ENCODE assay signal across 19 cellular contexts in the genomic region with DNA sequence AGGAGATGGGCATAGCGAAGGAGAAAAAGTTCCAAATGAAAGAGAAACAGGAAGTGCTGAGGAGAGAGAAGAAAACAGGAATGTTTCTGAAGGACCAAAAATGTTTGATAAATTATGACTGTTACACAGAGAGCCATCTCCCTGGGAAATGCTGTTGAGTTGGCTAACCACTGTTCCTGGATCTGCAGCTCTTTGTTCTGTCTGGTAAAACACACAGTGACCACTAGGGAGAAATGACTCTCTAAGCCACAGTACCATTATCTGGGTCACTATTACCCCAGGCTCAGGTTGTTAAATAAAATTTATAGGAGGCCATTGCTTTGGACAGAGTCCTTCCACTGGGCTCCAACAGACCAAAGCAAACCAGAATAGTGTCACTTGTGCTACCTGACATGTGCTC.
DNase-seq lines count a peak whose midpoint lies in the region; ATAC-seq and TF ChIP-seq lines count a peak whose summit lies in the region.
"Had no signal": no experiment of that assay in that cellular context is flagged by ENCODE, and none has a peak within 500 bp of the region (broad histone marks: within the 10 kb centered on the region; RNA-seq: fewer than 3 reads in every experiment).

No MANE protein-coding gene starts in this region.

- H3K56ac ChIP-seq in IMR-90 (ENCODE audit: extremely low read depth, insufficient read depth, low read length) = no peak overlapping the region

- TF ChIP-seq CTCF in IMR-90 (conservative IDR thresholded peaks at IDR 0.05; ENCODE audit: low read depth, low read length) (0 out of 2 replicates have a peak, but pooled peaks have one; percentile 16), brain microvascular endothelial cell (IDR thresholded peaks at IDR 0.05; ENCODE audit: low read depth, low read length, missing control alignments) (peak; percentile 35), neural crest cell (conservative IDR thresholded peaks at IDR 0.05) (peak; percentile 38), lower lobe of right lung (IDR thresholded peaks at IDR 0.05) (no peak)

- peak overlapping the region; percentile 14; the same call in 1 of the 2 replicates for H2BK120ac ChIP-seq in IMR-90 (ENCODE audit: low read depth, low read length)

- no peak overlapping the region for H2BK5ac ChIP-seq in IMR-90 (ENCODE audit: low read depth, low read length, poor library complexity, severe bottlenecking)

- no peak overlapping the region for H2BK20ac ChIP-seq in IMR-90 (ENCODE audit: low read depth, low read length)

- CTCF ChIA-PET in IMR-90 (lab: Yijun Ruan, JAX) = interaction anchor here (0.6 to 0.9 kb wide), 2 partner anchors 15 to 940 kb away, joined by 3 to 6 read pairs; no protein-coding TSS in a partner anchor

- no peak overlapping the region for H3K18ac ChIP-seq in IMR-90 (ENCODE audit: low read depth, low read length)

- peaks cover 0 to 19% (median 7%) of the 10 kb centered on the region in 4 donors for H3K4me1 Mint-ChIP-seq in CD4-positive, CD25-positive, alpha-beta regulatory T cell
- peaks cover 14% of the 10 kb centered on the region for H3K4me1 Mint-ChIP-seq in neural crest cell
- H3K4me1 Mint-ChIP-seq: stimulated activated memory B cell treated with anti-CD40 and anti-IgM and Interleukin-4, amounts not matched to agents 10 μg/mL and 1 μg/mL and 100 μg/mL, for 72 hours had no signal

- H3K4me3 Mint-ChIP-seq in CD4-positive, CD25-positive, alpha-beta regulatory T cell = no peak overlapping the region
- no peak overlapping the region for H3K4me3 Mint-ChIP-seq in neural crest cell
- H3K4me3 Mint-ChIP-seq: activated CD4-positive, alpha-beta memory T cell treated with anti-CD3 and anti-CD28 coated beads for 36 hours; brain; CD14-positive monocyte; stimulated activated memory B cell treated with anti-CD40 and anti-IgM and Interleukin-4, amounts not matched to agents 10 μg/mL and 1 μg/mL and 100 μg/mL, for 72 hours had no signal

- peak overlapping the region; percentile 2; the same call in 1 of the 2 replicates for H4K5ac ChIP-seq in IMR-90 (ENCODE audit: low read depth, low read length)

- no peaks in the 10 kb centered on the region for H4K20me1 ChIP-seq in IMR-90 (ENCODE audit: insufficient read depth, low read length)

- H2AFZ ChIP-seq in IMR-90 (replicated peaks; ENCODE audit: low read length, poor library complexity) = no peak overlapping the region

- no peak overlapping the region for H4K8ac ChIP-seq in IMR-90 (ENCODE audit: low read depth in 2 of 2, low read length in 2 of 2)

- no peak for TF ChIP-seq RAD21 in IMR-90 (IDR thresholded peaks at IDR 0.05; ENCODE audit: low read length)

- DNase-seq in CD4-positive, CD25-positive, alpha-beta regulatory T cell = no peak
- DNase-seq in IMR-90 (peak; percentile 15), brain microvascular endothelial cell (no peak), neural crest cell (ENCODE audit: low read depth, low spot score) (no peak), substantia nigra (lab: John Stamatoyannopoulos, UW) (no peak), NCI-H2171 (lab: John Stamatoyannopoulos, UW) (no peak), SJCRH30 (no peak), lower lobe of right lung (no peak)
- DNase-seq: activated CD4-positive, alpha-beta memory T cell treated with anti-CD3 and anti-CD28 coated beads for 36 hours; left cardiac atrium; naive thymus-derived CD4-positive, alpha-beta T cell; NCI-H2029 treated with DMSO at 0.1 percent for 48 hours; NCI-H774; right cardiac atrium; SHP77 treated with DMSO at 0.1 percent for 48 hours; stimulated activated CD4-positive, alpha-beta T cell treated with anti-CD3 and anti-CD28 coated beads, Interleukin-4, amount 100 ng/mL, for 4 hours had no signal

- POLR2A ChIA-PET in IMR-90 (lab: Charles Lee; ENCODE audit: unreplicated experiment) = no interaction called here

- intact Hi-C loops in IMR-90 (cut with micrococcal nuclease) = loop anchor here (10.0 kb wide), 1 partner anchor 322 kb away; the partner anchor contains the start of gene SOCS2
- intact Hi-C loops in lower lobe of right lung (cut with DNase I) = no loop called here

- no peak overlapping the region for H3K9ac ChIP-seq in IMR-90 (ENCODE audit: low read depth, low read length)

- WGBS in IMR-90 (ENCODE audit: extremely low coverage in 2 of 2, insufficient read length in 1 of 2), 2 experiments = 100% methylated on average over 1 of the region's 1 CpG; no CpG with 5 or more reads in 1 of the 2 experiments

- H3K4me2 ChIP-seq in IMR-90 (ENCODE audit: low read depth, low read length) = no peak overlapping the region

- H3K36me3 ChIP-seq in CD4-positive, CD25-positive, alpha-beta regulatory T cell (ENCODE audit: control insufficient read depth, insufficient read depth, low read length) = no peaks in the 10 kb centered on the region
- no peaks in the 10 kb centered on the region for H3K36me3 ChIP-seq in IMR-90 (ENCODE audit: control insufficient read depth, insufficient read depth, low read length)
- H3K36me3 ChIP-seq in brain microvascular endothelial cell (replicated peaks) = no peaks in the 10 kb centered on the region
- H3K36me3 ChIP-seq in SJCRH30 = no peaks in the 10 kb centered on the region
- no peaks in the 10 kb centered on the region for H3K36me3 ChIP-seq in lower lobe of right lung

- peak overlapping the region; percentile 3 to 65 (median 4) for H3K27ac Mint-ChIP-seq in CD4-positive, CD25-positive, alpha-beta regulatory T cell
- H3K27ac Mint-ChIP-seq in neural crest cell (ENCODE audit: unreplicated experiment) = no peak overlapping the region
- H3K27ac Mint-ChIP-seq: activated CD4-positive, alpha-beta memory T cell treated with anti-CD3 and anti-CD28 coated beads for 36 hours; stimulated activated memory B cell treated with anti-CD40 and anti-IgM and Interleukin-4, amounts not matched to agents 10 μg/mL and 1 μg/mL and 100 μg/mL, for 72 hours had no signal

- H3K27me3 ChIP-seq in CD4-positive, CD25-positive, alpha-beta regulatory T cell (ENCODE audit: control insufficient read depth, insufficient read depth, low read length) = no peaks in the 10 kb centered on the region
- no peaks in the 10 kb centered on the region for H3K27me3 ChIP-seq in IMR-90 (ENCODE audit: control insufficient read depth, insufficient read depth, low read length)
- no peaks in the 10 kb centered on the region for H3K27me3 ChIP-seq in brain microvascular endothelial cell (replicated peaks)
- H3K27me3 ChIP-seq in SJCRH30 = no peaks in the 10 kb centered on the region
- H3K27me3 ChIP-seq in lower lobe of right lung (ENCODE audit: low read depth) = no peaks in the 10 kb centered on the region

- BruUV-seq in IMR-90 (replicated peaks; lab: Mats Ljungman, UMichigan) = no TSS peak

- dilution Hi-C loops in IMR-90 (cut with HindIII; ENCODE audit: low sequenced_read_pairs, unreplicated experiment) = no loop called here

- H3K79me1 ChIP-seq in IMR-90 (ENCODE audit: low read depth in 1 of 2, low read length in 2 of 2) = no peaks in the 10 kb centered on the region

- no peak overlapping the region for H2AK5ac ChIP-seq in IMR-90 (ENCODE audit: low read depth, low read length)

- H3K14ac ChIP-seq in IMR-90 (replicated peaks; ENCODE audit: low read depth, low read length) = no peak overlapping the region

- no peak for ATAC-seq in CD4-positive, CD25-positive, alpha-beta regulatory T cell (ENCODE audit: low read depth in 2 of 2)
- ATAC-seq in IMR-90 (ENCODE audit: low read depth) (0 out of 2 replicates have a peak, but pooled peaks have one; percentile 35), lower lobe of right lung (no peak)
- ATAC-seq: left cardiac atrium; naive thymus-derived CD4-positive, alpha-beta T cell; right cardiac atrium; stimulated activated memory B cell treated with anti-CD40 and anti-IgM and Interleukin-4, amounts not matched to agents 10 μg/mL and 1 μg/mL and 100 μg/mL, for 72 hours had no signal

- H3K27ac ChIP-seq in CD4-positive, CD25-positive, alpha-beta regulatory T cell (ENCODE audit: insufficient read depth, low read length, poor library complexity, severe bottlenecking) = no peak overlapping the region
- H3K27ac ChIP-seq in IMR-90 (ENCODE audit: insufficient read depth, low read length) (no peak overlapping the region), brain microvascular endothelial cell (no peak overlapping the region), substantia nigra (ENCODE audit: low read depth, low read length, poor library complexity, severe bottlenecking) (no peak overlapping the region), SJCRH30 (no peak overlapping the region), lower lobe of right lung (no peak overlapping the region)

- in situ Hi-C loops in IMR-90 (cut with MboI; ENCODE audit: low sequenced_read_pairs) (no loop called here), brain microvascular endothelial cell (cut with HindIII; ENCODE audit: low pct_ligation_motif_present, low sequenced_read_pairs) (no loop called here)

- H4K91ac ChIP-seq in IMR-90 (ENCODE audit: insufficient read depth, low read depth, low read length) = peak overlapping the region; percentile 3; the same call in 1 of the 2 replicates

- TF ChIP-seq POLR2A in IMR-90 (IDR thresholded peaks at IDR 0.05; ENCODE audit: low read depth, low read length) = no peak

- H3K9me3 ChIP-seq in CD4-positive, CD25-positive, alpha-beta regulatory T cell (ENCODE audit: control insufficient read depth in 2 of 2, low read length in 2 of 2) = no peaks in the 10 kb centered on the region
- H3K9me3 ChIP-seq in IMR-90 (ENCODE audit: control insufficient read depth, insufficient read depth, low read length) (no peaks in the 10 kb centered on the region), SJCRH30 (replicated peaks) (no peaks in the 10 kb centered on the region), lower lobe of right lung (no peaks in the 10 kb centered on the region)

- no peaks in the 10 kb centered on the region for H3K27me3 Mint-ChIP-seq in CD4-positive, CD25-positive, alpha-beta regulatory T cell
- H3K27me3 Mint-ChIP-seq in neural crest cell (ENCODE audit: low read depth) = no peaks in the 10 kb centered on the region
- H3K27me3 Mint-ChIP-seq: activated CD4-positive, alpha-beta memory T cell treated with anti-CD3 and anti-CD28 coated beads for 36 hours; brain; naive thymus-derived CD4-positive, alpha-beta T cell had no signal

- H3K9me1 ChIP-seq in IMR-90 (ENCODE audit: insufficient read depth, low read length) = peaks cover 12% of the 10 kb centered on the region

- H3K36me3 Mint-ChIP-seq in CD4-positive, CD25-positive, alpha-beta regulatory T cell = no peaks in the 10 kb centered on the region
- no peaks in the 10 kb centered on the region for H3K36me3 Mint-ChIP-seq in neural crest cell (ENCODE audit: low read depth)
- H3K36me3 Mint-ChIP-seq: activated CD4-positive, alpha-beta memory T cell treated with anti-CD3 and anti-CD28 coated beads for 36 hours; brain; CD14-positive monocyte; stimulated activated memory B cell treated with anti-CD40 and anti-IgM and Interleukin-4, amounts not matched to agents 10 μg/mL and 1 μg/mL and 100 μg/mL, for 72 hours had no signal

- peaks cover 7% of the 10 kb centered on the region for H3K4me1 ChIP-seq in CD4-positive, CD25-positive, alpha-beta regulatory T cell (ENCODE audit: control insufficient read depth, insufficient read depth, low read length, poor library complexity, severe bottlenecking)
- H3K4me1 ChIP-seq in IMR-90 (ENCODE audit: control insufficient read depth, insufficient read depth, low read length) = peaks cover 14% of the 10 kb centered on the region
- H3K4me1 ChIP-seq in SJCRH30 = no peaks in the 10 kb centered on the region
- peaks cover 17% of the 10 kb centered on the region for H3K4me1 ChIP-seq in lower lobe of right lung

- H2AK9ac ChIP-seq in IMR-90 (replicated peaks; ENCODE audit: low read depth, low read length, poor library complexity) = no peak overlapping the region

- no peak overlapping the region for H2BK15ac ChIP-seq in IMR-90 (ENCODE audit: low read depth, low read length)

- H3K23ac ChIP-seq in IMR-90 (ENCODE audit: low read depth, low read length) = no peak overlapping the region

- H3K4ac ChIP-seq in IMR-90 (ENCODE audit: low read depth, low read length) = no peak overlapping the region

- no peak overlapping the region for H3K4me3 ChIP-seq in CD4-positive, CD25-positive, alpha-beta regulatory T cell (ENCODE audit: low read depth, low read length)
- H3K4me3 ChIP-seq in IMR-90 (ENCODE audit: insufficient read depth, low read depth, low read length) (no peak overlapping the region), brain microvascular endothelial cell (ENCODE audit: low read depth, low read length) (no peak overlapping the region), SJCRH30 (no peak overlapping the region), lower lobe of right lung (no peak overlapping the region)

- peaks cover 0 to 2% (median 0%) of the 10 kb centered on the region in 7 donors for H3K9me3 Mint-ChIP-seq in CD4-positive, CD25-positive, alpha-beta regulatory T cell
- H3K9me3 Mint-ChIP-seq in neural crest cell = no peaks in the 10 kb centered on the region
- H3K9me3 Mint-ChIP-seq: activated CD4-positive, alpha-beta memory T cell treated with anti-CD3 and anti-CD28 coated beads for 36 hours; CD14-positive monocyte; stimulated activated memory B cell treated with anti-CD40 and anti-IgM and Interleukin-4, amounts not matched to agents 10 μg/mL and 1 μg/mL and 100 μg/mL, for 72 hours had no signal
